13 cellular contexts compared by ENCODE assay signal in the genomic region with DNA sequence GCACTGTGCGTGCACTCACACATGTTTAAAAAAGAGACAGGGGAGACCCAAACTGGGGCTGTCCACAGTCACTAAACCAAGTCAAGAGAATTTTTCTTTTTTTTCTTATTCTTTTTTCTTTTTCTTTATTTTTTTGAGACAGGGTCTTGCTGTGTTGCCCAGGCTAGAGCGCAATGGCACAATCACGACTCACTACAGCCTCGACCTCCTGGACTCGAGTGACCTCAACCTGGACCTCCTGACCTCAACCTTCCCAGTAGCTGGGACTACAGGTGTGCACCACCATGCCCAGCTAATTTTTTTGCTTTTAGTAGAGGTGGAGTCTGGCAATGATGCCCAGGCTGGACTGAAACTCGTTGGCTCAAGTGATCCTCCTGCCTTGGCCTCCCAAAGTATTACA.
DNase-seq lines count a peak whose midpoint lies in the region; ATAC-seq and TF ChIP-seq lines count a peak whose summit lies in the region.
"Had no signal": no experiment of that assay in that cellular context is flagged by ENCODE, and none has a peak within 500 bp of the region (broad histone marks: within the 10 kb centered on the region; RNA-seq: fewer than 3 reads in every experiment).

No MANE protein-coding gene starts in this region.

- 85 to 96% methylated on average over 5 to 6 of the region's 6 CpGs for WGBS in esophagus squamous epithelium, 2 donors
- 92 to 96% methylated on average over 6 of the region's 6 CpGs for WGBS in sigmoid colon, 2 donors

- TF ChIP-seq POLR2A in esophagus squamous epithelium (IDR thresholded peaks at IDR 0.05) (no peak), sigmoid colon (IDR thresholded peaks at IDR 0.05) (no peak)

- no peaks in the 10 kb centered on the region for H4K20me1 ChIP-seq in BLaER1

- no peak overlapping the region for H3K4me3 Mint-ChIP-seq in CD4-positive, alpha-beta T cell

- H3K4me1 ChIP-seq in BLaER1, result peaks cover 51% of the 10 kb centered on the region
- H3K4me1 ChIP-seq in esophagus squamous epithelium, result peaks cover 13 to 46% (median 31%) of the 10 kb centered on the region in 3 donors
- peaks cover 0 to 29% (median 21%) of the 10 kb centered on the region in 4 donors for H3K4me1 ChIP-seq in sigmoid colon

- no peaks in the 10 kb centered on the region for H3K9me3 Mint-ChIP-seq in CD4-positive, alpha-beta T cell
- H3K9me3 Mint-ChIP-seq: activated T-cell treated with anti-CD3 and anti-CD28 coated beads, Interleukin-2, amount 50 U/mL, for 72 hours had no signal

- H3K4me3 ChIP-seq in BLaER1, result no peak overlapping the region
- no peak overlapping the region for H3K4me3 ChIP-seq in esophagus squamous epithelium
- no peak overlapping the region for H3K4me3 ChIP-seq in sigmoid colon
- H3K4me3 ChIP-seq: cardiac muscle cell had no signal

- H3K36me3 ChIP-seq in BLaER1 (peaks cover 25% of the 10 kb centered on the region), esophagus squamous epithelium (peaks cover 0 to 34% (median 0%) of the 10 kb centered on the region in 3 donors), sigmoid colon (peaks cover 0 to 22% (median 2%) of the 10 kb centered on the region in 4 donors)
- H3K36me3 ChIP-seq: cardiac muscle cell had no signal

- H3K36me3 Mint-ChIP-seq in CD4-positive, alpha-beta T cell (ENCODE audit: low read depth), result no peaks in the 10 kb centered on the region

- TF ChIP-seq CTCF in esophagus squamous epithelium (IDR thresholded peaks at IDR 0.05), result no peak
- TF ChIP-seq CTCF in sigmoid colon (IDR thresholded peaks at IDR 0.05), result no peak
- no peak for TF ChIP-seq CTCF in CD4-positive, alpha-beta T cell (IDR thresholded peaks at IDR 0.05)

- H3K27ac Mint-ChIP-seq in CD4-positive, alpha-beta T cell, result no peak overlapping the region

- POLR2A ChIA-PET in CD4-positive, alpha-beta T cell (lab: Charles Lee), result no interaction called here

- H3K4me1 Mint-ChIP-seq in CD4-positive, alpha-beta T cell (ENCODE audit: low read depth), result peaks cover 11% of the 10 kb centered on the region

- H3K9me3 ChIP-seq in BLaER1 (peaks cover 6% of the 10 kb centered on the region; the same call in 1 of the 2 replicates), esophagus squamous epithelium (no peaks in the 10 kb centered on the region), sigmoid colon (no peaks in the 10 kb centered on the region)
- H3K9me3 ChIP-seq in CD4-positive, alpha-beta T cell (ENCODE audit: control insufficient read depth, low read length), result no peaks in the 10 kb centered on the region

- intact Hi-C loops in esophagus squamous epithelium (cut with DNase I), result no loop called here
- intact Hi-C loops in sigmoid colon (cut with DNase I), result loop anchor here (10.0 kb wide), 1 partner anchor 133 kb away; the partner anchor contains the start of gene ATP9A
- intact Hi-C loops in CD4-positive, alpha-beta T cell (cut with DNase I, micrococcal nuclease), result no loop called here

- ATAC-seq in SK-N-SH treated with all-trans-retinoic acid at 6 μM for 48 hours, result no peak
- no peak for ATAC-seq in CD4-positive, alpha-beta T cell (ENCODE audit: poor library complexity)

- no peak overlapping the region for H3K9ac ChIP-seq in BLaER1

- H3K27me3 ChIP-seq in BLaER1 (no peaks in the 10 kb centered on the region), esophagus squamous epithelium (no peaks in the 10 kb centered on the region), sigmoid colon (no peaks in the 10 kb centered on the region)
- no peaks in the 10 kb centered on the region for H3K27me3 ChIP-seq in CD4-positive, alpha-beta T cell (ENCODE audit: control insufficient read depth, insufficient read depth, low read length)
- H3K27me3 ChIP-seq: cardiac muscle cell had no signal

- no peak overlapping the region for H3K27ac ChIP-seq in BLaER1
- peak overlapping the region; percentile 37 to 87 (median 84) for H3K27ac ChIP-seq in esophagus squamous epithelium
- peak overlapping the region; percentile 64 to 79 (median 72) for H3K27ac ChIP-seq in sigmoid colon
- no peak overlapping the region for H3K27ac ChIP-seq in CD4-positive, alpha-beta T cell (ENCODE audit: low read depth, low read length)
- H3K27ac ChIP-seq: C4-2B, cardiac muscle cell, VCaP had no signal

- CTCF ChIA-PET in CD4-positive, alpha-beta T cell (lab: Charles Lee), result no interaction called here

- peaks cover 36% of the 10 kb centered on the region for H3K27me3 Mint-ChIP-seq in CD4-positive, alpha-beta T cell

- DNase-seq in esophagus squamous epithelium (lab: John Stamatoyannopoulos, UW) (no peak), sigmoid colon (no peak), NCI-H187 treated with DMSO at 0.1 percent for 48 hours (lab: John Stamatoyannopoulos, UW) (no peak), NCI-H345 treated with DMSO at 0.1 percent for 48 hours (lab: John Stamatoyannopoulos, UW; ENCODE audit: unreplicated experiment) (no peak), NCI-H2227 (lab: John Stamatoyannopoulos, UW; ENCODE audit: unreplicated experiment) (no peak)
- no peak for DNase-seq in CD4-positive, alpha-beta T cell
- DNase-seq: NCI-H524 had no signal

- peak overlapping the region; percentile 64 for H3K4me2 ChIP-seq in BLaER1

- no peak for TF ChIP-seq EP300 in sigmoid colon (IDR thresholded peaks at IDR 0.05)

TF ChIP-seq in SK-N-SH treated with all-trans-retinoic acid at 6 μM for 48 hours, 23 proteins besides CTCF, POLR2A, EP300 and RAD21:
- TF ChIP-seq TOX (CRISPR knock-in tag; IDR thresholded peaks at IDR 0.05; ENCODE audit: borderline replicate concordance), result no peak
- TF ChIP-seq, protein P1, sequence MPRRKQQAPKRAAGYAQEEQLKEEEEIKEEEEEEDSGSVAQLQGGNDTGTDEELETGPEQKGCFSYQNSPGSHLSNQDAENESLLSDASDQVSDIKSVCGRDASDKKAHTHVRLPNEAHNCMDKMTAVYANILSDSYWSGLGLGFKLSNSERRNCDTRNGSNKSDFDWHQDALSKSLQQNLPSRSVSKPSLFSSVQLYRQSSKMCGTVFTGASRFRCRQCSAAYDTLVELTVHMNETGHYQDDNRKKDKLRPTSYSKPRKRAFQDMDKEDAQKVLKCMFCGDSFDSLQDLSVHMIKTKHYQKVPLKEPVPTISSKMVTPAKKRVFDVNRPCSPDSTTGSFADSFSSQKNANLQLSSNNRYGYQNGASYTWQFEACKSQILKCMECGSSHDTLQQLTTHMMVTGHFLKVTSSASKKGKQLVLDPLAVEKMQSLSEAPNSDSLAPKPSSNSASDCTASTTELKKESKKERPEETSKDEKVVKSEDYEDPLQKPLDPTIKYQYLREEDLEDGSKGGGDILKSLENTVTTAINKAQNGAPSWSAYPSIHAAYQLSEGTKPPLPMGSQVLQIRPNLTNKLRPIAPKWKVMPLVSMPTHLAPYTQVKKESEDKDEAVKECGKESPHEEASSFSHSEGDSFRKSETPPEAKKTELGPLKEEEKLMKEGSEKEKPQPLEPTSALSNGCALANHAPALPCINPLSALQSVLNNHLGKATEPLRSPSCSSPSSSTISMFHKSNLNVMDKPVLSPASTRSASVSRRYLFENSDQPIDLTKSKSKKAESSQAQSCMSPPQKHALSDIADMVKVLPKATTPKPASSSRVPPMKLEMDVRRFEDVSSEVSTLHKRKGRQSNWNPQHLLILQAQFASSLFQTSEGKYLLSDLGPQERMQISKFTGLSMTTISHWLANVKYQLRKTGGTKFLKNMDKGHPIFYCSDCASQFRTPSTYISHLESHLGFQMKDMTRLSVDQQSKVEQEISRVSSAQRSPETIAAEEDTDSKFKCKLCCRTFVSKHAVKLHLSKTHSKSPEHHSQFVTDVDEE (CRISPR knock-in tag; IDR thresholded peaks at IDR 0.05), result 0 out of 2 replicates have a peak, but pooled peaks have one; percentile 8

Comparison
In these comparisons a context has a peak if more than half of its experiments do, and no peak if none do; other contexts are left out.
1. H3K27ac ChIP-seq: peak in esophagus squamous epithelium (4 of 4) and sigmoid colon (4 of 4); none in BLaER1 (single experiment) and CD4-positive, alpha-beta T cell (single experiment).